Comparison of ENCODE assay signal across 5 cellular contexts in genomic region chr21:15592957-15593356, GRCh38.
"Had no signal": no experiment of that assay in that cellular context is flagged by ENCODE, and none has a peak within 500 bp of the region (broad histone marks: within the 10 kb centered on the region; RNA-seq: fewer than 3 reads in every experiment).

No MANE protein-coding gene starts in this region.

- DNase-seq: H9 had no signal

- H3K4me3 ChIP-seq: GM23338, K562 had no signal

- ATAC-seq: GM23338, K562 had no signal

- H3K4me2 ChIP-seq: GM23338 had no signal

- FAIRE-seq: H1, HTR-8/SVneo had no signal

- H2AFZ ChIP-seq: GM23338 had no signal
